In the genomic region with DNA sequence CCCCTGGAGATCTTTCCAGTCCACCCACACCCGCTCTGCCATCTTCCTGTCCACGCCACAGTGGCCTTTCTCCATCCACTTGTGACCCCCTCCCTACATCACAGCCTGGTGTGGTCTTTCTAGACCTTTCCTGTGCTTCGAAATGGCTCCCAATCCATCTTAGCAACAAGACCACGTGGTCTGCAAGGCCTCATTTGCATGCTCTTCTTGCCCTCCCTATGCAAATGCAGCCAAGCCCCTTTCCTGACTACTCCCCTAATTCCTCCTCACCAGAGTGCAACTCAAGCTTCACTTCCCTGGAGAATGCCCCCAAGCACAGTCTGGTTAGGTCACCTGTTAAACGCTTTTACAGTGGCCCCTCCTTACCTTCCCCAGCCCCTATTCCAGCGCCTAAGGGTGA, we compare ENCODE assay signal across 17 cellular contexts. TPM values are rescaled to one million over a fixed set of nuclear protein-coding genes. Genes with fewer than 3 reads are reported as not detected.
A peak's percentile ranks its signal among the peaks of the same experiment; 100 is the strongest.
DNase-seq lines count a peak whose midpoint lies in the region; ATAC-seq and TF ChIP-seq lines count a peak whose summit lies in the region.
"Had no signal": no experiment of that assay in that cellular context is flagged by ENCODE, and none has a peak within 500 bp of the region (broad histone marks: within the 10 kb centered on the region; RNA-seq: fewer than 3 reads in every experiment).

No MANE protein-coding gene starts in this region.

- H3K36me3 ChIP-seq in OCI-LY1 (ENCODE audit: insufficient read depth, low read length): peaks cover 59% of the 10 kb centered on the region
- H3K36me3 ChIP-seq: uterus had no signal

- no peak for ATAC-seq in HG02884 (IDR thresholded peaks at IDR 0.05; ENCODE audit: unreplicated experiment)
- ATAC-seq: WTC11 had no signal

- DNase-seq in activated CD4-positive, alpha-beta T cell treated with anti-CD3 and anti-CD28 coated beads, Interleukin-2, amount 10 ng/mL, durations not matched to agents 24 days and 14 days: no peak
- no peak for DNase-seq in activated CD4-positive, alpha-beta T cell treated with anti-CD3 and anti-CD28 coated beads, Interleukin-2, amount 50 U/mL, for 4 hours
- no peak for DNase-seq in neural crest cell (ENCODE audit: low read depth, low spot score)
- DNase-seq in iPS-NIHi7 (ENCODE audit: extremely low spot score): no peak
- no peak for DNase-seq in SIG-M5 (lab: John Stamatoyannopoulos, UW)
- DNase-seq: brain microvascular endothelial cell; NCI-H1417; NCI-H226; nucleus accumbens; stimulated activated CD4-positive, alpha-beta T cell treated with anti-CD3 and anti-CD28 coated beads, Interleukin-4, amount 100 ng/mL, for 24 hours; uterus had no signal

- H3K27me3 ChIP-seq in OCI-LY1 (ENCODE audit: insufficient read depth, low read length): no peaks in the 10 kb centered on the region
- H3K27me3 ChIP-seq: brain microvascular endothelial cell, uterus had no signal

- H3K36me3 Mint-ChIP-seq in activated CD4-positive, alpha-beta T cell treated with anti-CD3 and anti-CD28 coated beads, Interleukin-2, amount 10 ng/mL, durations not matched to agents 24 days and 14 days (ENCODE audit: low read depth): peaks cover 74% of the 10 kb centered on the region
- peaks cover 21% of the 10 kb centered on the region for H3K36me3 Mint-ChIP-seq in neural crest cell (ENCODE audit: low read depth)

- H3K9me2 ChIP-seq in OCI-LY1 (ENCODE audit: low read depth, low read length): no peaks in the 10 kb centered on the region

- no peaks in the 10 kb centered on the region for H4K20me1 ChIP-seq in OCI-LY1 (ENCODE audit: insufficient read depth, low read length)

- no peaks in the 10 kb centered on the region for H3K9me3 ChIP-seq in OCI-LY1 (ENCODE audit: low read length)
- H3K9me3 ChIP-seq: uterus had no signal

- H3K27ac ChIP-seq in OCI-LY1 (ENCODE audit: low read depth, low read length, poor library complexity, severe bottlenecking) (peak overlapping the region; percentile 66), angular gyrus (ENCODE audit: low read depth, low read length) (peak overlapping the region; percentile 25)
- H3K27ac ChIP-seq: brain microvascular endothelial cell, uterus had no signal

- no peaks in the 10 kb centered on the region for H3K79me2 ChIP-seq in OCI-LY1 (ENCODE audit: insufficient read depth, low read length)

- intact Hi-C loops in activated CD4-positive, alpha-beta T cell treated with anti-CD3 and anti-CD28 coated beads, Interleukin-2, amount 10 ng/mL, durations not matched to agents 24 days and 14 days (cut with micrococcal nuclease): loop anchor here (5.0 kb wide), 1 partner anchor 33 kb away; no protein-coding TSS in a partner anchor

- H3K4me1 ChIP-seq in OCI-LY1 (ENCODE audit: insufficient read depth, low read length, severe bottlenecking): peaks cover 21% of the 10 kb centered on the region

- H3K9ac ChIP-seq in OCI-LY1 (ENCODE audit: low read length): no peak overlapping the region

- no peaks in the 10 kb centered on the region for H3K27me3 Mint-ChIP-seq in activated CD4-positive, alpha-beta T cell treated with anti-CD3 and anti-CD28 coated beads, Interleukin-2, amount 10 ng/mL, durations not matched to agents 24 days and 14 days
- H3K27me3 Mint-ChIP-seq in neural crest cell (ENCODE audit: low read depth): peaks cover 2% of the 10 kb centered on the region

- H3K4me1 Mint-ChIP-seq in activated CD4-positive, alpha-beta T cell treated with anti-CD3 and anti-CD28 coated beads, Interleukin-2, amount 10 ng/mL, durations not matched to agents 24 days and 14 days: peaks cover 77% of the 10 kb centered on the region
- H3K4me1 Mint-ChIP-seq in neural crest cell: peaks cover 45% of the 10 kb centered on the region

- peak overlapping the region; percentile 79 for H3K27ac Mint-ChIP-seq in activated CD4-positive, alpha-beta T cell treated with anti-CD3 and anti-CD28 coated beads, Interleukin-2, amount 10 ng/mL, durations not matched to agents 24 days and 14 days
- no peak overlapping the region for H3K27ac Mint-ChIP-seq in neural crest cell (ENCODE audit: unreplicated experiment)
- H3K27ac Mint-ChIP-seq: WTC11 had no signal

- TF ChIP-seq CTCF in OCI-LY1 (IDR thresholded peaks at IDR 0.05; ENCODE audit: low read length) (no peak), neural crest cell (conservative IDR thresholded peaks at IDR 0.05) (no peak)

- no peak overlapping the region for H2AFZ ChIP-seq in OCI-LY1 (ENCODE audit: low read length)

- no peak overlapping the region for H3K4me3 Mint-ChIP-seq in activated CD4-positive, alpha-beta T cell treated with anti-CD3 and anti-CD28 coated beads, Interleukin-2, amount 10 ng/mL, durations not matched to agents 24 days and 14 days
- peak overlapping the region; percentile 81 for H3K4me3 Mint-ChIP-seq in neural crest cell
- H3K4me3 Mint-ChIP-seq: WTC11 had no signal

- H3F3A ChIP-seq in OCI-LY1 (ENCODE audit: insufficient read depth, low read length): no peaks in the 10 kb centered on the region

- H3K4me2 ChIP-seq in OCI-LY1 (ENCODE audit: low read length): no peak overlapping the region

- no peaks in the 10 kb centered on the region for H3K9me3 Mint-ChIP-seq in activated CD4-positive, alpha-beta T cell treated with anti-CD3 and anti-CD28 coated beads, Interleukin-2, amount 10 ng/mL, durations not matched to agents 24 days and 14 days
- H3K9me3 Mint-ChIP-seq in neural crest cell: no peaks in the 10 kb centered on the region
- H3K9me3 Mint-ChIP-seq: WTC11 had no signal

- H3K4me3 ChIP-seq in OCI-LY1 (ENCODE audit: low read depth, low read length, poor library complexity, severe bottlenecking): no peak overlapping the region
- H3K4me3 ChIP-seq: lung, uterus had no signal

RNA-seq across cellular contexts. Expression of a gene that starts 6.1 kb away (rescaled TPM):
- 90.1 and 91.3 TPM in 2 replicates for total RNA-seq in activated CD4-positive, alpha-beta T cell treated with anti-CD3 and anti-CD28 coated beads, Interleukin-2, amount 10 ng/mL, durations not matched to agents 24 days and 14 days
- total RNA-seq in neural crest cell: 67.1 and 68.8 TPM in 2 replicates

RNA-seq across cellular contexts. Expression of a gene that starts 14.4 kb away (rescaled TPM):
- total RNA-seq in activated CD4-positive, alpha-beta T cell treated with anti-CD3 and anti-CD28 coated beads, Interleukin-2, amount 10 ng/mL, durations not matched to agents 24 days and 14 days: 1.0 and 1.2 TPM in 2 replicates
- 26.1 and 28.7 TPM in 2 replicates for total RNA-seq in neural crest cell

RNA-seq across cellular contexts. Expression of a gene that starts 21.5 kb away (rescaled TPM):
- total RNA-seq in activated CD4-positive, alpha-beta T cell treated with anti-CD3 and anti-CD28 coated beads, Interleukin-2, amount 10 ng/mL, durations not matched to agents 24 days and 14 days: 0.30 TPM in 1 of 2 replicates, not detected in the other
- not detected in 2 replicates for total RNA-seq in neural crest cell
- total RNA-seq: fibroblast of villous mesenchyme had no signal

RNA-seq across cellular contexts. Expression of a gene that starts 49.2 kb away (rescaled TPM):
- 10.9 and 11.8 TPM in 2 replicates for total RNA-seq in activated CD4-positive, alpha-beta T cell treated with anti-CD3 and anti-CD28 coated beads, Interleukin-2, amount 10 ng/mL, durations not matched to agents 24 days and 14 days
- 21.6 and 24.6 TPM in 2 replicates for total RNA-seq in neural crest cell

RNA-seq across cellular contexts. Expression of a gene that starts 57.1 kb away (rescaled TPM):
- total RNA-seq in activated CD4-positive, alpha-beta T cell treated with anti-CD3 and anti-CD28 coated beads, Interleukin-2, amount 10 ng/mL, durations not matched to agents 24 days and 14 days: 1.6 and 2.0 TPM in 2 replicates
- total RNA-seq in neural crest cell: 13.3 and 14.8 TPM in 2 replicates

Comparison
In these comparisons a context has a peak if more than half of its experiments do, and no peak if none do; other contexts are left out.
1. RNA of a gene that starts 14.4 kb away (total RNA-seq): 26.1 to 28.7 TPM in neural crest cell; 1.0 to 1.2 TPM in activated CD4-positive, alpha-beta T cell treated with anti-CD3 and anti-CD28 coated beads, Interleukin-2, amount 10 ng/mL, durations not matched to agents 24 days and 14 days; every median in the first group is over 10 times any median in the second.